8 cellular contexts compared by ENCODE assay signal in the genomic region with DNA sequence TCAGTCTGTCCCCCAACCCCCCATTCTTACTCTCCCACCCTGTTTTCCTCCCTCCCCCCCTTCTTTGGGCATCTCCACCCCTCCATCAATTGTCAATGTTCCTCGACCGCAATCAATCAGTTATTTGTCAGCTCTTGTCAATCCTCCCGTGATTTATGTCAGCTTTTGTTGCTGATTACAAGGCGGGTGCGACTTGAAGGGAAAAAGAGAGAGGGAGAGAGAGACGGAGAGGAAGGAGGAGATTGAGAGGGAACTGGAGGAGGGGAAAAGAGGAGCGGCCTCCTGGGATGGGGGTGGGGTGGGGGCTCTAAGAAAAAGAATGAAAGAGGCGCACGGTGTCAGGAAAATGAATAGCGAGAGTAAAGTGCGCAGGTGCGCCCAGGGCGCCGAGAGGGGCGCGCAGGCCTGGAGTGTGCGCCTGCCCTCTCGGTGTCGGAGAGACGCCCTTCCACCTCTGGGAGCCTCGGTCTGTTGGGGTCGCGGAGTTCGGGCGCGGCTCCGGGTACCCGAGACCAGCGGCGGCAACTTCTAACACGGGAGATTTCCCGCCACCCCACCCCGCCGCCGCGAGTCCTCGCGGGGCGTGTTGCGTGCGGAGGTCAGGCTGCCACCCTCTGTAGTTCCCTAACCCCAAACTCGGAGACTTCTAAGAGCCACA. TPM values are rescaled to one million over a fixed set of nuclear protein-coding genes. Genes with fewer than 3 reads are reported as not detected.
A peak's percentile ranks its signal among the peaks of the same experiment; 100 is the strongest.
DNase-seq lines count a peak whose midpoint lies in the region; ATAC-seq and TF ChIP-seq lines count a peak whose summit lies in the region.

No MANE protein-coding gene starts in this region.

- intact Hi-C loops in lower lobe of right lung (cut with DNase I), result loop anchor here (10.0 kb wide), 1 partner anchor 902 kb away; no protein-coding TSS in a partner anchor

- H3K27ac ChIP-seq in lower lobe of right lung, result peak overlapping the region; percentile 97
- peak overlapping the region; percentile 77 for H3K27ac ChIP-seq in thymus (ENCODE audit: low read depth)

- H3K36me3 ChIP-seq in lower lobe of right lung (peaks cover 16% of the 10 kb centered on the region), thymus (ENCODE audit: control insufficient read depth, insufficient read depth) (no peaks in the 10 kb centered on the region)

- peak overlapping the region; percentile 72 for H3K4me3 Mint-ChIP-seq in activated CD8-positive, alpha-beta memory T cell treated with anti-CD3 and anti-CD28 coated beads, Interleukin-2, amount 10 ng/mL, durations not matched to agents 7 days and 5 days
- peak overlapping the region; percentile 94 for H3K4me3 Mint-ChIP-seq in chondrocyte (ENCODE audit: unreplicated experiment)

- CTCF ChIA-PET in activated CD8-positive, alpha-beta memory T cell treated with anti-CD3 and anti-CD28 coated beads, Interleukin-2, amount 10 ng/mL, durations not matched to agents 7 days and 5 days (lab: Charles Lee), result interaction anchor here (0.5 to 1.8 kb wide), 3 partner anchors 27 to 637 kb away, joined by 3 to 7 read pairs (median 3); no protein-coding TSS in a partner anchor

- H3K4me1 Mint-ChIP-seq in activated CD8-positive, alpha-beta memory T cell treated with anti-CD3 and anti-CD28 coated beads, Interleukin-2, amount 10 ng/mL, durations not matched to agents 7 days and 5 days, result peaks cover 28% of the 10 kb centered on the region
- H3K4me1 Mint-ChIP-seq in chondrocyte (ENCODE audit: low read depth), result peaks cover 29% of the 10 kb centered on the region

- H3K4me1 ChIP-seq in lower lobe of right lung (peaks cover 15% of the 10 kb centered on the region), thymus (ENCODE audit: control insufficient read depth, insufficient read depth, low read length) (peaks cover 8% of the 10 kb centered on the region)

- peak overlapping the region; percentile 93 for H3K4me3 ChIP-seq in lower lobe of right lung
- H3K4me3 ChIP-seq in thymus (ENCODE audit: low read length), result peak overlapping the region; percentile 49

- H3K36me3 Mint-ChIP-seq in activated CD8-positive, alpha-beta memory T cell treated with anti-CD3 and anti-CD28 coated beads, Interleukin-2, amount 10 ng/mL, durations not matched to agents 7 days and 5 days, result no peaks in the 10 kb centered on the region
- H3K36me3 Mint-ChIP-seq in chondrocyte (ENCODE audit: low read depth), result peaks cover 8% of the 10 kb centered on the region

- H3K27me3 ChIP-seq in lower lobe of right lung (ENCODE audit: low read depth) (peaks cover 10% of the 10 kb centered on the region), thymus (ENCODE audit: control insufficient read depth, insufficient read depth) (peaks cover 88% of the 10 kb centered on the region)

- H3K27me3 Mint-ChIP-seq in activated CD8-positive, alpha-beta memory T cell treated with anti-CD3 and anti-CD28 coated beads, Interleukin-2, amount 10 ng/mL, durations not matched to agents 7 days and 5 days, result peaks cover 78% of the 10 kb centered on the region
- peaks cover 25% of the 10 kb centered on the region for H3K27me3 Mint-ChIP-seq in chondrocyte (ENCODE audit: low read depth)

- no peak for ATAC-seq in activated CD8-positive, alpha-beta memory T cell treated with anti-CD3 and anti-CD28 coated beads, Interleukin-2, amount 10 ng/mL, durations not matched to agents 7 days and 5 days
- peak; percentile 1 to 3 for ATAC-seq in lower lobe of right lung
- no peak for ATAC-seq in HG03378 (IDR thresholded peaks at IDR 0.05; ENCODE audit: unreplicated experiment)

- H3K9me3 Mint-ChIP-seq in activated CD8-positive, alpha-beta memory T cell treated with anti-CD3 and anti-CD28 coated beads, Interleukin-2, amount 10 ng/mL, durations not matched to agents 7 days and 5 days (ENCODE audit: low read depth), result no peaks in the 10 kb centered on the region
- H3K9me3 Mint-ChIP-seq in chondrocyte (ENCODE audit: low read depth), result no peaks in the 10 kb centered on the region

- no peak for TF ChIP-seq CTCF in chondrocyte (IDR thresholded peaks at IDR 0.05)
- TF ChIP-seq CTCF in lower lobe of right lung (IDR thresholded peaks at IDR 0.05), result no peak

- no peak overlapping the region for H3K27ac Mint-ChIP-seq in activated CD8-positive, alpha-beta memory T cell treated with anti-CD3 and anti-CD28 coated beads, Interleukin-2, amount 10 ng/mL, durations not matched to agents 7 days and 5 days
- H3K27ac Mint-ChIP-seq in chondrocyte (ENCODE audit: unreplicated experiment), result peak overlapping the region; percentile 94

- no peak for DNase-seq in activated CD8-positive, alpha-beta memory T cell treated with anti-CD3 and anti-CD28 coated beads, Interleukin-2, amount 10 ng/mL, durations not matched to agents 7 days and 5 days
- no peak for DNase-seq in activated CD8-positive, alpha-beta memory T cell treated with anti-CD3 and anti-CD28 coated beads, Interleukin-2, amount 50 U/mL, for 48 hours
- DNase-seq in NCI-H774 (lab: John Stamatoyannopoulos, UW) (peak; percentile 88), chondrocyte (ENCODE audit: low spot score) (no peak), lower lobe of right lung (peak; percentile 63), EL (no peak)

- under 1% methylated on average over 42 of the region's 42 CpGs for WGBS in thymus

- no peaks in the 10 kb centered on the region for H3K9me3 ChIP-seq in lower lobe of right lung
- H3K9me3 ChIP-seq in thymus (ENCODE audit: control insufficient read depth), result peaks cover 1% of the 10 kb centered on the region

RNA-seq across cellular contexts. Expression of a gene that starts 1.1 kb away (rescaled TPM):
- under 1 TPM; 0.35 to 0.80 TPM for total RNA-seq in activated CD8-positive, alpha-beta memory T cell treated with anti-CD3 and anti-CD28 coated beads, Interleukin-2, amount 10 ng/mL, durations not matched to agents 7 days and 5 days
- total RNA-seq in chondrocyte (12.3 to 26.0 TPM (median 24.8 TPM) in 3 replicates), lower lobe of right lung (28.3 TPM)
- 7.7 TPM for polyA plus RNA-seq in thymus

RNA-seq across cellular contexts. Expression of a gene that starts 28.8 kb away (rescaled TPM):
- total RNA-seq in activated CD8-positive, alpha-beta memory T cell treated with anti-CD3 and anti-CD28 coated beads, Interleukin-2, amount 10 ng/mL, durations not matched to agents 7 days and 5 days, result not detected
- 0.34 to 3.5 TPM (median 2.8 TPM) in 3 replicates for total RNA-seq in chondrocyte
- 29.9 TPM for total RNA-seq in lower lobe of right lung
- 4.6 TPM for polyA plus RNA-seq in thymus

Comparison
In these comparisons a context has a peak if more than half of its experiments do, and no peak if none do; other contexts are left out.
1. ATAC-seq: peak in lower lobe of right lung (2 of 2); none in activated CD8-positive, alpha-beta memory T cell treated with anti-CD3 and anti-CD28 coated beads, Interleukin-2, amount 10 ng/mL, durations not matched to agents 7 days and 5 days (single experiment) and HG03378 (single experiment).
2. DNase-seq: peak in NCI-H774 (single experiment) and lower lobe of right lung (single experiment); none in activated CD8-positive, alpha-beta memory T cell treated with anti-CD3 and anti-CD28 coated beads, Interleukin-2, amount 10 ng/mL, durations not matched to agents 7 days and 5 days (single experiment), activated CD8-positive, alpha-beta memory T cell treated with anti-CD3 and anti-CD28 coated beads, Interleukin-2, amount 50 U/mL, for 48 hours (single experiment), chondrocyte (single experiment) and EL (single experiment).